37 cellular contexts compared by ENCODE assay signal in the genomic region with DNA sequence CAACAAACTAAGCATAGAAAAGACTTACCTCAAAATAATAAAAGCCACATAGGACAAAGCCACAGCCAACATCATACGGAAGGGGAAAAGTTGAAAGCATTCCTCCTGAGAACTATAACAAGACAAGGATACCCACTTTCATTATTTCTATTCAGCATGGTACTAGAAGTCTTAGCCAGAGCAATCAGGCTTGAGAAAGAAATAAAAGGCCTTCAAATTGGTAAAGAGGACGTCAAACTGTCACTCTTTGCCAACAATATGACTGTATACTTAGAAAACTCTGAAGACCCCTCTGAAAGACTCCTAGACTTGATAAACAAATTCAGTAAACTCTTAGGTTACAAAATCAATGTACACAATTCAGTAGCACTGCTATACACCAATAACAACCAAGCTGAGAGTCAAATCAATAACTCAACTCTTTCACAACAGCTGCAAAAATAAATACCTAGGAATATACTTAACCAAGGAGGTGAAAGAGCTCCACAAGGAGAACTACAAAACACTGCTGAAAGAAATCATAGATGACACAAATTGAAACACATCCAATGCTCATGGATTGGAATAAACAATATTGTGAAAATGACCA. TPM values are rescaled to one million over a fixed set of nuclear protein-coding genes. Genes with fewer than 3 reads are reported as not detected.
"Had no signal": no experiment of that assay in that cellular context is flagged by ENCODE, and none has a peak within 500 bp of the region (broad histone marks: within the 10 kb centered on the region; RNA-seq: fewer than 3 reads in every experiment).

No MANE protein-coding gene starts in this region.

- H3K4me1 Mint-ChIP-seq: activated CD4-positive, alpha-beta memory T cell treated with anti-CD3 and anti-CD28 coated beads, Interleukin-2, amount 10 ng/mL, durations not matched to agents 7 days and 5 days; activated CD4-positive, alpha-beta T cell treated with anti-CD3 and anti-CD28 coated beads for 36 hours; activated CD4-positive, alpha-beta T cell treated with anti-CD3 and anti-CD28 coated beads, Interleukin-2, amount 10 ng/mL, durations not matched to agents 7 days and 5 days; activated CD8-positive, alpha-beta memory T cell treated with anti-CD3 and anti-CD28 coated beads, Interleukin-2, amount 10 ng/mL, durations not matched to agents 7 days and 5 days; activated naive CD4-positive, alpha-beta T cell treated with anti-CD3 and anti-CD28 coated beads, Interleukin-2, amount 10 ng/mL, durations not matched to agents 7 days and 5 days; activated naive CD4-positive, alpha-beta T cell treated with anti-CD3 and anti-CD28 coated beads, Interleukin-2, amount 50 U/mL, for 24 hours; activated naive CD8-positive, alpha-beta T cell treated with anti-CD3 and anti-CD28 coated beads, Interleukin-2, amount 10 ng/mL, durations not matched to agents 7 days and 5 days; activated naive CD8-positive, alpha-beta T cell treated with anti-CD3 and anti-CD28 coated beads, Interleukin-2, amount 50 U/mL, for 24 hours; WTC11 had no signal

- H3K36me3 Mint-ChIP-seq: activated CD8-positive, alpha-beta memory T cell treated with anti-CD3 and anti-CD28 coated beads, Interleukin-2, amount 10 ng/mL, durations not matched to agents 7 days and 5 days; activated naive CD4-positive, alpha-beta T cell treated with anti-CD3 and anti-CD28 coated beads, Interleukin-2, amount 10 ng/mL, durations not matched to agents 7 days and 5 days; activated naive CD4-positive, alpha-beta T cell treated with anti-CD3 and anti-CD28 coated beads, Interleukin-2, amount 50 U/mL, for 24 hours; activated naive CD8-positive, alpha-beta T cell; activated naive CD8-positive, alpha-beta T cell treated with anti-CD3 and anti-CD28 coated beads, Interleukin-2, amount 10 ng/mL, durations not matched to agents 7 days and 5 days had no signal

- H3K4me3 Mint-ChIP-seq: activated CD4-positive, alpha-beta memory T cell treated with anti-CD3 and anti-CD28 coated beads, Interleukin-2, amount 10 ng/mL, durations not matched to agents 7 days and 5 days; activated CD4-positive, alpha-beta T cell treated with anti-CD3 and anti-CD28 coated beads for 36 hours; activated CD4-positive, alpha-beta T cell treated with anti-CD3 and anti-CD28 coated beads, Interleukin-2, amount 10 ng/mL, durations not matched to agents 7 days and 5 days; activated CD8-positive, alpha-beta memory T cell treated with anti-CD3 and anti-CD28 coated beads, Interleukin-2, amount 10 ng/mL, durations not matched to agents 7 days and 5 days; activated CD8-positive, alpha-beta T cell treated with anti-CD3 and anti-CD28 coated beads, Interleukin-2, amount 10 ng/mL, durations not matched to agents 7 days and 5 days; activated naive CD4-positive, alpha-beta T cell treated with anti-CD3 and anti-CD28 coated beads, Interleukin-2, amount 10 ng/mL, durations not matched to agents 7 days and 5 days; activated naive CD4-positive, alpha-beta T cell treated with anti-CD3 and anti-CD28 coated beads, Interleukin-2, amount 50 U/mL, for 24 hours; activated naive CD8-positive, alpha-beta T cell; activated naive CD8-positive, alpha-beta T cell treated with anti-CD3 and anti-CD28 coated beads, Interleukin-2, amount 10 ng/mL, durations not matched to agents 7 days and 5 days; activated naive CD8-positive, alpha-beta T cell treated with anti-CD3 and anti-CD28 coated beads, Interleukin-2, amount 50 U/mL, for 24 hours; activated T-cell treated with anti-CD3 and anti-CD28 coated beads, Interleukin-2, amount 50 U/mL, for 24 hours; T-helper 1 cell treated with Interleukin-12 subunit alpha and Interleukin-12 subunit beta and Interleukin-4 antibody, amounts not matched to agents 30 μg/mL and 1 μg/mL, for 36 hours; T-helper 2 cell treated with Interferon-gamma antibody and Interleukin-4, amounts not matched to agents 5 μg/mL and 100 μg/mL, for 36 hours; WTC11 had no signal

- H3K36me3 ChIP-seq: ascending aorta, brain microvascular endothelial cell, breast epithelium, WERI-Rb-1 had no signal

- H3K9me3 ChIP-seq: ascending aorta, body of pancreas had no signal

- H3K4me1 ChIP-seq: ascending aorta, body of pancreas, breast epithelium had no signal

- H3K27ac Mint-ChIP-seq: activated CD4-positive, alpha-beta memory T cell treated with anti-CD3 and anti-CD28 coated beads, Interleukin-2, amount 10 ng/mL, durations not matched to agents 7 days and 5 days; activated CD4-positive, alpha-beta T cell treated with anti-CD3 and anti-CD28 coated beads for 36 hours; activated CD4-positive, alpha-beta T cell treated with anti-CD3 and anti-CD28 coated beads, Interleukin-2, amount 10 ng/mL, durations not matched to agents 7 days and 5 days; activated CD8-positive, alpha-beta memory T cell treated with anti-CD3 and anti-CD28 coated beads, Interleukin-2, amount 10 ng/mL, durations not matched to agents 7 days and 5 days; activated CD8-positive, alpha-beta T cell treated with anti-CD3 and anti-CD28 coated beads, Interleukin-2, amount 10 ng/mL, durations not matched to agents 7 days and 5 days; activated naive CD4-positive, alpha-beta T cell treated with anti-CD3 and anti-CD28 coated beads, Interleukin-2, amount 10 ng/mL, durations not matched to agents 7 days and 5 days; activated naive CD4-positive, alpha-beta T cell treated with anti-CD3 and anti-CD28 coated beads, Interleukin-2, amount 50 U/mL, for 24 hours; activated naive CD8-positive, alpha-beta T cell; activated naive CD8-positive, alpha-beta T cell treated with anti-CD3 and anti-CD28 coated beads, Interleukin-2, amount 10 ng/mL, durations not matched to agents 7 days and 5 days; activated naive CD8-positive, alpha-beta T cell treated with anti-CD3 and anti-CD28 coated beads, Interleukin-2, amount 50 U/mL, for 24 hours; activated T-cell treated with anti-CD3 and anti-CD28 coated beads, Interleukin-2, amount 50 U/mL, for 24 hours; activated T-helper 2 cell treated with anti-CD3 and anti-CD28 coated beads, Interferon-gamma antibody, Interleukin-2, Interleukin-4, amounts not matched to agents 10 μg/mL and 5 μg/mL and 100 μg/mL, durations not matched to agents 14 hours and 24 hours and 36 hours; T-helper 1 cell treated with Interleukin-12 subunit alpha and Interleukin-12 subunit beta and Interleukin-4 antibody, amounts not matched to agents 30 μg/mL and 1 μg/mL, for 36 hours; T-helper 2 cell treated with Interferon-gamma antibody and Interleukin-4, amounts not matched to agents 5 μg/mL and 100 μg/mL, for 36 hours; WTC11 had no signal

- H3K27me3 ChIP-seq: ascending aorta, body of pancreas, brain microvascular endothelial cell, breast epithelium had no signal

- DNase-seq: activated CD4-positive, alpha-beta memory T cell treated with anti-CD3 and anti-CD28 coated beads, Interleukin-2, amount 10 ng/mL, durations not matched to agents 7 days and 5 days; activated CD4-positive, alpha-beta T cell treated with anti-CD3 and anti-CD28 coated beads for 1 hour; activated CD4-positive, alpha-beta T cell treated with anti-CD3 and anti-CD28 coated beads for 36 hours; activated CD4-positive, alpha-beta T cell treated with anti-CD3 and anti-CD28 coated beads for 48 hours; activated CD4-positive, alpha-beta T cell treated with anti-CD3 and anti-CD28 coated beads, Interleukin-2, amount 10 ng/mL, durations not matched to agents 7 days and 5 days; activated CD4-positive, alpha-beta T cell treated with anti-CD3 and anti-CD28 coated beads, Interleukin-2, amount 50 U/mL, for 48 hours; activated CD4-positive, CD25-positive, alpha-beta regulatory T cell; activated CD8-positive, alpha-beta memory T cell treated with anti-CD3 and anti-CD28 coated beads for 24 hours; activated CD8-positive, alpha-beta memory T cell treated with anti-CD3 and anti-CD28 coated beads, Interleukin-2, amount 10 ng/mL, durations not matched to agents 7 days and 5 days; activated CD8-positive, alpha-beta memory T cell treated with anti-CD3 and anti-CD28 coated beads, Interleukin-2, amount 50 U/mL, for 48 hours; activated CD8-positive, alpha-beta T cell treated with anti-CD3 and anti-CD28 coated beads, Interleukin-2, amount 10 ng/mL, durations not matched to agents 7 days and 5 days; activated effector memory CD4-positive, alpha-beta T cell treated with Interleukin-2 at 50 U/mL for 16 hours; activated gamma-delta T cell; activated naive CD4-positive, alpha-beta T cell treated with anti-CD3 and anti-CD28 coated beads, Interleukin-2, amount 10 ng/mL, durations not matched to agents 7 days and 5 days; activated naive CD4-positive, alpha-beta T cell treated with Interleukin-2 at 50 U/mL for 16 hours; activated naive CD8-positive, alpha-beta T cell treated with anti-CD3 and anti-CD28 coated beads, Interleukin-2, amount 10 ng/mL, durations not matched to agents 7 days and 5 days; activated naive CD8-positive, alpha-beta T cell treated with anti-CD3 and anti-CD28 coated beads, Interleukin-2, amount 50 U/mL, for 24 hours; activated T-cell treated with anti-CD3 and anti-CD28 coated beads, Interleukin-2, amount 50 U/mL, for 24 hours; activated T-cell treated with anti-CD3 and anti-CD28 coated beads, Interleukin-2, amount 50 U/mL, for 48 hours; amygdala; anterior cingulate cortex; body of pancreas; brain microvascular endothelial cell; central memory CD4-positive, alpha-beta T cell; T-helper 1 cell; T-helper 2 cell; T-helper 9 cell; WERI-Rb-1 had no signal

- H3K4me3 ChIP-seq: ascending aorta, body of pancreas, breast epithelium had no signal

- H3K9me3 Mint-ChIP-seq: activated CD4-positive, alpha-beta T cell treated with anti-CD3 and anti-CD28 coated beads, Interleukin-2, amount 10 ng/mL, durations not matched to agents 7 days and 5 days; activated naive CD4-positive, alpha-beta T cell treated with anti-CD3 and anti-CD28 coated beads, Interleukin-2, amount 10 ng/mL, durations not matched to agents 7 days and 5 days; activated naive CD4-positive, alpha-beta T cell treated with anti-CD3 and anti-CD28 coated beads, Interleukin-2, amount 50 U/mL, for 24 hours; activated naive CD8-positive, alpha-beta T cell treated with anti-CD3 and anti-CD28 coated beads, Interleukin-2, amount 50 U/mL, for 24 hours; activated T-cell treated with anti-CD3 and anti-CD28 coated beads, Interleukin-2, amount 50 U/mL, for 24 hours; activated T-helper 2 cell treated with anti-CD3 and anti-CD28 coated beads, Interferon-gamma antibody, Interleukin-2, Interleukin-4, amounts not matched to agents 10 μg/mL and 5 μg/mL and 100 μg/mL, durations not matched to agents 14 hours and 24 hours and 36 hours; T-helper 2 cell treated with Interferon-gamma antibody and Interleukin-4, amounts not matched to agents 5 μg/mL and 100 μg/mL, for 36 hours had no signal

- ATAC-seq: activated CD4-positive, alpha-beta T cell treated with anti-CD3 and anti-CD28 coated beads for 36 hours; activated CD4-positive, CD25-positive, alpha-beta regulatory T cell treated with anti-CD3 and anti-CD28 coated beads, Interleukin-2, amount 50 U/mL, for 24 hours; activated CD8-positive, alpha-beta memory T cell treated with anti-CD3 and anti-CD28 coated beads, Interleukin-2, amount 10 ng/mL, durations not matched to agents 7 days and 5 days; activated CD8-positive, alpha-beta T cell treated with anti-CD3 and anti-CD28 coated beads, Interleukin-2, amount 10 ng/mL, durations not matched to agents 7 days and 5 days; activated naive CD8-positive, alpha-beta T cell treated with anti-CD3 and anti-CD28 coated beads, Interleukin-2, amount 50 U/mL, for 24 hours; body of pancreas; WTC11 had no signal

- H3K27ac ChIP-seq: ascending aorta, body of pancreas, brain microvascular endothelial cell, breast epithelium, WERI-Rb-1 had no signal

RNA-seq across cellular contexts. Expression of a gene that starts 11.6 kb away (rescaled TPM):
- total RNA-seq: activated CD4-positive, alpha-beta memory T cell treated with anti-CD3 and anti-CD28 coated beads, Interleukin-2, amount 10 ng/mL, durations not matched to agents 7 days and 5 days; activated CD4-positive, alpha-beta T cell treated with anti-CD3 and anti-CD28 coated beads for 36 hours; activated CD4-positive, alpha-beta T cell treated with anti-CD3 and anti-CD28 coated beads, Interleukin-2, amount 10 ng/mL, durations not matched to agents 7 days and 5 days; activated CD8-positive, alpha-beta memory T cell treated with anti-CD3 and anti-CD28 coated beads, Interleukin-2, amount 10 ng/mL, durations not matched to agents 7 days and 5 days; activated CD8-positive, alpha-beta T cell treated with anti-CD3 and anti-CD28 coated beads, Interleukin-2, amount 10 ng/mL, durations not matched to agents 7 days and 5 days; activated naive CD8-positive, alpha-beta T cell treated with anti-CD3 and anti-CD28 coated beads, Interleukin-2, amount 10 ng/mL, durations not matched to agents 7 days and 5 days; activated T-helper 2 cell treated with anti-CD3 and anti-CD28 coated beads, Interferon-gamma antibody, Interleukin-2, Interleukin-4, amounts not matched to agents 10 μg/mL and 5 μg/mL and 100 μg/mL, durations not matched to agents 14 hours and 24 hours and 36 hours; WTC11 had no signal

RNA-seq across cellular contexts. Expression of a gene that starts 19.6 kb away (rescaled TPM):
- total RNA-seq: activated CD4-positive, alpha-beta memory T cell treated with anti-CD3 and anti-CD28 coated beads, Interleukin-2, amount 10 ng/mL, durations not matched to agents 7 days and 5 days; activated CD4-positive, alpha-beta T cell treated with anti-CD3 and anti-CD28 coated beads for 36 hours; activated CD4-positive, alpha-beta T cell treated with anti-CD3 and anti-CD28 coated beads, Interleukin-2, amount 10 ng/mL, durations not matched to agents 7 days and 5 days; activated CD8-positive, alpha-beta T cell treated with anti-CD3 and anti-CD28 coated beads, Interleukin-2, amount 10 ng/mL, durations not matched to agents 7 days and 5 days; activated T-helper 2 cell treated with anti-CD3 and anti-CD28 coated beads, Interferon-gamma antibody, Interleukin-2, Interleukin-4, amounts not matched to agents 10 μg/mL and 5 μg/mL and 100 μg/mL, durations not matched to agents 14 hours and 24 hours and 36 hours had no signal
